Comparison of ENCODE assay signal across 1 cellular context in genomic region chr3:72814308-72814707, GRCh38.
TF ChIP-seq lines count a peak whose summit lies in the region.

No MANE protein-coding gene starts in this region.

TF ChIP-seq in GM23338, 12 proteins besides CTCF, POLR2A, EP300 and RAD21 (continued from another document):
- TF ChIP-seq ZNF462 (CRISPR knock-in tag; IDR thresholded peaks at IDR 0.05) = no peak
- no peak for TF ChIP-seq JUNB (IDR thresholded peaks at IDR 0.05; ENCODE audit: unreplicated experiment)
- TF ChIP-seq POLR2AphosphoS5 (IDR thresholded peaks at IDR 0.05; ENCODE audit: low read depth) = no peak
- TF ChIP-seq CREB1 (CRISPR knock-in tag; IDR thresholded peaks at IDR 0.05; ENCODE audit: low read depth) = no peak
- TF ChIP-seq EZH2 (IDR thresholded peaks at IDR 0.05; ENCODE audit: low read depth, unreplicated experiment) = no peak
